Comparison of ENCODE assay signal across 30 cellular contexts in the genomic region with DNA sequence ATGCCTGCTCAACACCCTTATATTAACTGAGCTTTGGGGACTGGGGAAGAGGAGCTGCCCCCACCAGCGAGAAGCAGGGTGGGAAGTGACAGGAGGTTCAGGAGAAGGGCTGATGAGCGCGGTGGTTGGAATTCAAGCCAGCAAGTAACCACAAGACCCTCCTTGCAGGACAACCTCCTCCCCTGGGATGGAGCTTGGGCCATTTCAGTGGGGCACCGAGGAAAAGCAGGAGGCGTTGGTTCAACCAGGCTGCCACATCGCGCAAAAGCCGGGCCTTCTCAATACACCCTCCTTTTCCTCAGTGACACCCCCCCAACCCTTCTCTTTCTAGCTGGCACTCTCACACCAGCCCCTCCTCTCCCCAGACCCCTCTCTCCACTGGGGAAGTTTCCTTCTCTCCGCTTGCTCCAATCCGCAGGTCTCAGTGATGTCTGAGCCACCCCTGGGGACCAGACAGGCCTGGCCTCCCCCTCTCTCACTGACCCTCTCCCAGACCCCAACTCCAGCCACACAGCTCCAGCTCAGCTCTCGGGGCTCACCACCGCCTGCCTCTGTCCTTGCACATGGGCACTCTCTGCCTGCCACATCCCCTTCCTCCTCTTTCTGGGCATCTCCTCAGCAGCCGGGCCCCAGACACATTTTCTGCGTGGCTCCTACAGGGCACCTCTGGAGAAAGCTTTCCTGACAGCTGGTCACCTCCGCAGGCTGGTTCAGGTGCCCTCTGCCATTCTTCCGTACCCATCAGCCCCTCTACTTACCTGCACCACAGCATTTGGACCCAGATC. TPM values are rescaled to one million over a fixed set of nuclear protein-coding genes. Genes with fewer than 3 reads are reported as not detected.
"Had no signal": no experiment of that assay in that cellular context is flagged by ENCODE, and none has a peak within 500 bp of the region (broad histone marks: within the 10 kb centered on the region; RNA-seq: fewer than 3 reads in every experiment).

No MANE protein-coding gene starts in this region.

- H3K4me2 ChIP-seq: SK-N-SH had no signal

- ATAC-seq: activated CD8-positive, alpha-beta T cell treated with anti-CD3 and anti-CD28 coated beads for 36 hours; activated T-cell treated with anti-CD3 and anti-CD28 coated beads, Interleukin-2, amount 50 U/mL, for 72 hours; activated T-helper 17 cell treated with anti-CD3 and anti-CD28 coated beads, Interleukin-2, amount 50 U/mL, for 72 hours; body of pancreas; K562; Panc1 had no signal

- H3K4me1 ChIP-seq: ascending aorta, body of pancreas, breast epithelium, SJSA1 had no signal

- H3K27ac ChIP-seq: ascending aorta, body of pancreas, breast epithelium, SJSA1 had no signal

- H3K9ac ChIP-seq: SK-N-SH had no signal

- H3K4me3 Mint-ChIP-seq: activated CD4-positive, alpha-beta T cell treated with anti-CD3 and anti-CD28 coated beads, Interleukin-2, amount 10 ng/mL, durations not matched to agents 24 days and 14 days; activated CD8-positive, alpha-beta T cell treated with anti-CD3 and anti-CD28 coated beads for 36 hours; activated naive CD4-positive, alpha-beta T cell treated with anti-CD3 and anti-CD28 coated beads for 36 hours; activated naive CD8-positive, alpha-beta T cell treated with anti-CD3 and anti-CD28 coated beads for 36 hours; activated T-cell treated with anti-CD3 and anti-CD28 coated beads, Interleukin-2, amount 50 U/mL, for 72 hours; activated T-helper 17 cell treated with anti-CD3 and anti-CD28 coated beads, Interleukin-2, amount 50 U/mL, for 72 hours; T-helper 2 cell treated with Interferon-gamma antibody and Interleukin-4, amounts not matched to agents 5 μg/mL and 100 μg/mL, for 36 hours had no signal

- H3K4me3 ChIP-seq: ascending aorta, body of pancreas, breast epithelium, K562, SJSA1 had no signal

- DNase-seq: activated CD4-positive, alpha-beta T cell treated with anti-CD3 and anti-CD28 coated beads, Interleukin-2, amount 10 ng/mL, durations not matched to agents 24 days and 14 days; activated CD4-positive, alpha-beta T cell treated with anti-CD3 and anti-CD28 coated beads, Interleukin-2, amount 50 U/mL, for 4 hours; activated CD8-positive, alpha-beta T cell treated with anti-CD3 and anti-CD28 coated beads for 36 hours; activated gamma-delta T cell treated with Interleukin-2 at 50 U/mL for 16 hours; activated naive CD4-positive, alpha-beta T cell treated with anti-CD3 and anti-CD28 coated beads for 36 hours; activated naive CD8-positive, alpha-beta T cell treated with anti-CD3 and anti-CD28 coated beads for 36 hours; activated T-cell treated with anti-CD3 and anti-CD28 coated beads, Interleukin-2, amount 50 U/mL, for 1 hour; activated T-cell treated with anti-CD3 and anti-CD28 coated beads, Interleukin-2, amount 50 U/mL, for 72 hours; amniotic stem cell; body of pancreas; NCI-H1105; NCI-H1417 treated with DMSO at 0.1 percent for 48 hours; NCI-H187 treated with DMSO at 0.1 percent for 48 hours; NCI-H2081 treated with DMSO at 0.1 percent for 48 hours; NCI-H226; NCI-H446 treated with DMSO at 0.1 percent for 48 hours; NCI-H524; NCI-H69; SHP77 treated with DMSO at 0.1 percent for 48 hours; SK-N-SH had no signal

- H3K27me3 ChIP-seq: ascending aorta, body of pancreas, SJSA1 had no signal

- H3K36me3 ChIP-seq: ascending aorta, breast epithelium, SJSA1 had no signal

- H3K9me3 ChIP-seq: ascending aorta, body of pancreas, breast epithelium, SJSA1, SK-N-SH had no signal

- H3K27ac Mint-ChIP-seq: activated CD4-positive, alpha-beta T cell treated with anti-CD3 and anti-CD28 coated beads, Interleukin-2, amount 10 ng/mL, durations not matched to agents 24 days and 14 days; activated CD8-positive, alpha-beta T cell treated with anti-CD3 and anti-CD28 coated beads for 36 hours; activated naive CD4-positive, alpha-beta T cell treated with anti-CD3 and anti-CD28 coated beads for 36 hours; activated naive CD8-positive, alpha-beta T cell treated with anti-CD3 and anti-CD28 coated beads for 36 hours; activated T-cell treated with anti-CD3 and anti-CD28 coated beads, Interleukin-2, amount 50 U/mL, for 72 hours; activated T-helper 17 cell treated with anti-CD3 and anti-CD28 coated beads, Interleukin-2, amount 50 U/mL, for 72 hours had no signal

RNA-seq across cellular contexts. Expression of gene KCNF1, which starts 44.5 kb away (rescaled TPM):
- total RNA-seq: activated CD4-positive, alpha-beta T cell treated with anti-CD3 and anti-CD28 coated beads, Interleukin-2, amount 10 ng/mL, durations not matched to agents 24 days and 14 days; activated CD8-positive, alpha-beta memory T cell treated with anti-CD3 and anti-CD28 coated beads for 36 hours; activated CD8-positive, alpha-beta T cell treated with anti-CD3 and anti-CD28 coated beads for 36 hours; activated naive CD4-positive, alpha-beta T cell treated with anti-CD3 and anti-CD28 coated beads for 36 hours; activated naive CD8-positive, alpha-beta T cell treated with anti-CD3 and anti-CD28 coated beads for 36 hours; activated T-cell treated with anti-CD3 and anti-CD28 coated beads, Interleukin-2, amount 50 U/mL, for 72 hours; activated T-helper 17 cell treated with anti-CD3 and anti-CD28 coated beads, Interleukin-2, amount 50 U/mL, for 72 hours; ascending aorta; K562; MCF 10A; RPMI7951 had no signal
- polyA plus RNA-seq: K562 had no signal
